ENCODE assay signal across 8 cellular contexts in the genomic region with DNA sequence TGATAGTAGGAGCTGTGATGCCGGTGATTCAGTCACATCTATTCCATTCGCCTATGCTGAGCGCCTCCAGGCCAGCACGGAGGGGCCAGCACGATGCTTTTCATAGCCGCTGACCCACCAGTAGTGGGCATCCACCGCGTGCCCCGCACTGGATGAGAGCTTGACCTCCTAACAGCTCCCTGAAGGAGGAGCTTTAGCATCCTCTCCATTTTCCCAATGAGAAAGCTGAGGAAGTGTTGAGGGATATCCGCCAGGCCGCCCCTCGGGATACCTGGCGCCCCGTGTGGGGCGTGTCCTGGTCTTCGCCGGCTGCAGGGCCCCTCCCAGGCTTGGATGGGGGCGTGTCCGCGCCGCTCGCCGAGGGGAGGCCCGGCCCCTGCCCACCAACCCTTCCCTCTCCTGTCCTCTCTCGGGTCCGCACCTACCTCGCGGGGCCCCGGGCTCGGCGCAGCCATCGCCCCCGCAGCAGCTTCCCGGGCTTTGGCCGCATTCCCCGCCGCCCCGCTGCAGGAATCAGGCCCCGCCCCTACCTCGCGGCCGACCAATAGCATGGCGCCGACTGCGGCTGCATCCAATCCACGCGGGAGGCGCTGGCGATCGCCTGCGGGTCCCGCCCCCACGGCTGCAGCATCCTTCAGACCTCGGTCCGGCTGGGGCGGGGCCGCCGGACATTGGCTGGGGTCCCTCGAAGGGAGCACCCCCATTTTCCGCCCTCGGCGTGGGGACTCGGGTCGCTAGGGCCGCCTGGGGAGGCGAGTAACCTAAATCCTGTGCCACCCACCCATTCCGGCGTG. TPM values are rescaled to one million over a fixed set of nuclear protein-coding genes. Genes with fewer than 3 reads are reported as not detected.
DNase-seq lines count a peak whose midpoint lies in the region; ATAC-seq and TF ChIP-seq lines count a peak whose summit lies in the region.

A gene with protein sequence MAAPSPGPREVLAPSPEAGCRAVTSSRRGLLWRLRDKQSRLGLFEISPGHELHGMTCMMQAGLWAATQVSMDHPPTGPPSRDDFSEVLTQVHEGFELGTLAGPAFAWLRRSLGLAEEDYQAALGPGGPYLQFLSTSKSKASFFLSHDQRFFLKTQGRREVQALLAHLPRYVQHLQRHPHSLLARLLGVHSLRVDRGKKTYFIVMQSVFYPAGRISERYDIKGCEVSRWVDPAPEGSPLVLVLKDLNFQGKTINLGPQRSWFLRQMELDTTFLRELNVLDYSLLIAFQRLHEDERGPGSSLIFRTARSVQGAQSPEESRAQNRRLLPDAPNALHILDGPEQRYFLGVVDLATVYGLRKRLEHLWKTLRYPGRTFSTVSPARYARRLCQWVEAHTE (minus strand): TSS at position 480 of the 794 bp plus-strand sequence. CDS start 25 bp downstream, at position 455.

- no peak within 1 kb of the TSS for H3K27ac Mint-ChIP-seq in activated naive CD8-positive, alpha-beta T cell treated with anti-CD3 and anti-CD28 coated beads, Interleukin-2, amount 10 ng/mL, durations not matched to agents 7 days and 5 days
- H3K27ac Mint-ChIP-seq in type B pancreatic cell, result peak within 1 kb of the TSS; percentile 88

- peak; percentile 44 for TF ChIP-seq CTCF in type B pancreatic cell (conservative IDR thresholded peaks at IDR 0.05)

- in situ Hi-C loops in SK-MEL-5 (cut with HindIII; ENCODE audit: low pct_unique_long_range_greater_than_20kb, low sequenced_read_pairs), result no loop called here

- POLR2A ChIA-PET in activated naive CD8-positive, alpha-beta T cell treated with anti-CD3 and anti-CD28 coated beads, Interleukin-2, amount 10 ng/mL, durations not matched to agents 7 days and 5 days (lab: Charles Lee), result interaction anchor here (1.0 kb wide), 1 partner anchor 14 kb away, joined by 3 read pairs; a partner anchor contains a TSS

- H3K9me3 Mint-ChIP-seq in activated naive CD8-positive, alpha-beta T cell treated with anti-CD3 and anti-CD28 coated beads, Interleukin-2, amount 10 ng/mL, durations not matched to agents 7 days and 5 days, result no peaks in the 10 kb centered on the region
- H3K9me3 Mint-ChIP-seq in type B pancreatic cell, result no peaks in the 10 kb centered on the region

- H3K4me1 Mint-ChIP-seq in activated naive CD8-positive, alpha-beta T cell treated with anti-CD3 and anti-CD28 coated beads, Interleukin-2, amount 10 ng/mL, durations not matched to agents 7 days and 5 days, result peaks cover 21% of the 10 kb centered on the region
- H3K4me1 Mint-ChIP-seq in type B pancreatic cell (ENCODE audit: unreplicated experiment), result peaks cover 18% of the 10 kb centered on the region

- DNase-seq in EH (ENCODE audit: low read depth) (peak; percentile 88), HuH-7 (ENCODE audit: low spot score) (peak; percentile 98), SK-MEL-5 (ENCODE audit: low read depth, low spot score) (peak; percentile 84), head of caudate nucleus (peak; percentile 74 to 95 (median 90)), occipital lobe (lab: John Stamatoyannopoulos, UW) (peak; percentile 79), type B pancreatic cell (ENCODE audit: extremely low spot score, unreplicated experiment) (peak; percentile 90)
- peak; percentile 84 for DNase-seq in activated naive CD8-positive, alpha-beta T cell treated with anti-CD3 and anti-CD28 coated beads, Interleukin-2, amount 10 ng/mL, durations not matched to agents 7 days and 5 days

- H3K36me3 Mint-ChIP-seq in activated naive CD8-positive, alpha-beta T cell treated with anti-CD3 and anti-CD28 coated beads, Interleukin-2, amount 10 ng/mL, durations not matched to agents 7 days and 5 days, result peaks cover 11% of the 10 kb centered on the region
- peaks cover 3% of the 10 kb centered on the region for H3K36me3 Mint-ChIP-seq in type B pancreatic cell

- H3K27me3 Mint-ChIP-seq in activated naive CD8-positive, alpha-beta T cell treated with anti-CD3 and anti-CD28 coated beads, Interleukin-2, amount 10 ng/mL, durations not matched to agents 7 days and 5 days, result peaks cover 6% of the 10 kb centered on the region
- H3K27me3 Mint-ChIP-seq in type B pancreatic cell, result peaks cover 37% of the 10 kb centered on the region

- intact Hi-C loops in head of caudate nucleus (cut with DNase I), result no loop called here

- ATAC-seq in GM21576 (IDR thresholded peaks at IDR 0.05; ENCODE audit: unreplicated experiment), result peak; percentile 69
- peak; percentile 72 for ATAC-seq in activated naive CD8-positive, alpha-beta T cell treated with anti-CD3 and anti-CD28 coated beads, Interleukin-2, amount 10 ng/mL, durations not matched to agents 7 days and 5 days (ENCODE audit: low read depth)

- H3K4me3 Mint-ChIP-seq in activated naive CD8-positive, alpha-beta T cell treated with anti-CD3 and anti-CD28 coated beads, Interleukin-2, amount 10 ng/mL, durations not matched to agents 7 days and 5 days, result peak within 1 kb of the TSS; percentile 63
- peak within 1 kb of the TSS; percentile 80 for H3K4me3 Mint-ChIP-seq in type B pancreatic cell

RNA-seq across cellular contexts. Expression of the gene that starts here (rescaled TPM):
- 0.32 TPM in 1 of 2 replicates, not detected in the other for total RNA-seq in SK-MEL-5 (2014; rRNA removed; shearing (Covaris generic))
- 0.30 and 1.3 TPM in 2 replicates for polyA plus RNA-seq in SK-MEL-5 (2015; cell fraction: cytosol; rRNA removed)
- 1.9 and 4.6 TPM in 2 replicates for polyA plus RNA-seq in SK-MEL-5 (2015; cell fraction: nucleus; rRNA removed)
- total RNA-seq in activated naive CD8-positive, alpha-beta T cell treated with anti-CD3 and anti-CD28 coated beads, Interleukin-2, amount 10 ng/mL, durations not matched to agents 7 days and 5 days, result 1 to 10 TPM; 1.5 to 1.9 TPM
- total RNA-seq in occipital lobe (1.4 TPM), type B pancreatic cell (ENCODE audit: low replicate concordance) (5.8 and 9.4 TPM in 2 replicates)

Comparison
In these comparisons a context has a peak if more than half of its experiments do, and no peak if none do; other contexts are left out.
1. Peak in every context shown above with its lines: DNase-seq and ATAC-seq.